9 cellular contexts compared by ENCODE assay signal in the genomic region with DNA sequence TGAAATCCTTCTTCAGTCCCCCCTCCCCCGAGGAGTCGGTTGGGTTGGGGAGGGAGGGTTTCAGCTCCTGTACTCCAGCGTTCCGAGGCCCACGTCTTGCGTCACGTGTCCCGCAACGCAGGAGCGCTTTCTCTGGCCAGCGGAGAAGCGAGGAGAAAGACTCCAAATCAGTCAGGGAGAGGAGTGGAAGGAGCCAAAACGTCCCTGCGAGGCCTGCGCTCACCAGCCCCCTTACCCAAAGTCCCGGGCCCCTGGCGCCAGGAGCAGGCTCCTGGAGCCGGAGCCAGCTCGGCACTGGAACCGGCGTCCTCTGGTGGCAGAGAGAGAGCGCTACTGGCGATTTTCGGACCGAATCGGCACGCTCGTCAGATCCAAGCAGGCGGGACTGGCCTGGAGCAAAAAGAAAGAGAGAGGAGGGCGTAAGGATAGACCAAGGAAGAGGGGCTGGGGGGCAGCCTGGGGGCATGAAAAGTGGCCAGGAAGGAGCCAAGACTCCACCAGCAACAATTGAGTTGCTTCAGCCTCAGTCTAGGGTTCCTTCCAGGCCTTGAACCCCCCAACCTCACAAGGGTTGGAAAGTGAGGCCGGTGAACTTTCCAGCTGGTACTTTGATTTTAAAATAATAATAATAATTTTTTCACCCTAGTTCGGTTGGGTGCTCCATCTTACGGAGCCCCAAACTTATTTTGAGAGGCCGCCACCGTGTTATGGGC. TPM values are rescaled to one million over a fixed set of nuclear protein-coding genes. Genes with fewer than 3 reads are reported as not detected.
DNase-seq lines count a peak whose midpoint lies in the region; ATAC-seq and TF ChIP-seq lines count a peak whose summit lies in the region.
"Had no signal": no experiment of that assay in that cellular context is flagged by ENCODE, and none has a peak within 500 bp of the region (broad histone marks: within the 10 kb centered on the region; RNA-seq: fewer than 3 reads in every experiment).

TSS of gene GNAS (plus strand) at position 158 of the 713 bp plus-strand sequence.

- peak within 1 kb of the TSS; percentile 37 for H3K4me3 ChIP-seq in BJ (ENCODE audit: low read depth, low read length)
- H3K4me3 ChIP-seq in HUES48 (ENCODE audit: low read depth, low read length): peak within 1 kb of the TSS; percentile 74
- H3K4me3 ChIP-seq in endodermal cell (ENCODE audit: low read length): peak within 1 kb of the TSS; percentile 93

- DNase-seq in BJ (ENCODE audit: low read depth) (no peak), endodermal cell (peak; percentile 94), memory B cell (ENCODE audit: low spot score in 2 of 2) (peak in 1 of 2 donors; percentile 50)
- peak; percentile 63 for DNase-seq in activated CD4-positive, alpha-beta memory T cell treated with anti-CD3 and anti-CD28 coated beads, Interleukin-2, amount 10 ng/mL, durations not matched to agents 7 days and 5 days
- DNase-seq in stimulated activated CD8-positive, alpha-beta memory T cell treated with anti-CD3 and anti-CD28 coated beads, Interleukin-4, amount 100 ng/mL, for 48 hours: peak; percentile 73

- H3K9me3 Mint-ChIP-seq in activated CD4-positive, alpha-beta memory T cell treated with anti-CD3 and anti-CD28 coated beads, Interleukin-2, amount 10 ng/mL, durations not matched to agents 7 days and 5 days: no peaks in the 10 kb centered on the region
- H3K9me3 Mint-ChIP-seq in endodermal cell (peaks cover 3% of the 10 kb centered on the region), memory B cell (no peaks in the 10 kb centered on the region)

- H3K9me3 ChIP-seq in HUES48 (ENCODE audit: control insufficient read depth, insufficient read depth, low read length): no peaks in the 10 kb centered on the region
- H3K9me3 ChIP-seq in endodermal cell (ENCODE audit: control insufficient read depth, low read length): no peaks in the 10 kb centered on the region

- peaks cover 42% of the 10 kb centered on the region for H3K4me1 Mint-ChIP-seq in activated CD4-positive, alpha-beta memory T cell treated with anti-CD3 and anti-CD28 coated beads, Interleukin-2, amount 10 ng/mL, durations not matched to agents 7 days and 5 days
- H3K4me1 Mint-ChIP-seq in endodermal cell (peaks cover 13% of the 10 kb centered on the region), memory B cell (peaks cover 21% of the 10 kb centered on the region)

- H3K36me3 Mint-ChIP-seq in activated CD4-positive, alpha-beta memory T cell treated with anti-CD3 and anti-CD28 coated beads, Interleukin-2, amount 10 ng/mL, durations not matched to agents 7 days and 5 days (ENCODE audit: low read depth): no peaks in the 10 kb centered on the region
- H3K36me3 Mint-ChIP-seq in endodermal cell (ENCODE audit: low read depth): peaks cover 10% of the 10 kb centered on the region
- H3K36me3 Mint-ChIP-seq in memory B cell: no peaks in the 10 kb centered on the region

- POLR2A ChIA-PET in BJ (lab: Charles Lee): no interaction called here
- POLR2A ChIA-PET in activated CD4-positive, alpha-beta memory T cell treated with anti-CD3 and anti-CD28 coated beads, Interleukin-2, amount 10 ng/mL, durations not matched to agents 7 days and 5 days (lab: Charles Lee): interaction anchor here (1.0 to 3.3 kb wide), 2 partner anchors 11 to 201 kb away, joined by 3 to 16 read pairs; partner anchors contain the start of gene STX16

- peaks cover 18% of the 10 kb centered on the region for H3K27me3 ChIP-seq in BJ (ENCODE audit: control insufficient read depth, insufficient read depth, low read length)
- H3K27me3 ChIP-seq in HUES48 (ENCODE audit: control insufficient read depth, insufficient read depth, low read length): peaks cover 63% of the 10 kb centered on the region
- H3K27me3 ChIP-seq in endodermal cell (ENCODE audit: control insufficient read depth, insufficient read depth, low read length, poor library complexity, severe bottlenecking): peaks cover 66% of the 10 kb centered on the region

- 20 to 23% methylated on average over 16 to 33 of the region's 35 CpGs for WGBS in endodermal cell (ENCODE audit: insufficient coverage in 1 of 2, insufficient read length in 1 of 2), 2 experiments

- peak; percentile 40 for ATAC-seq in memory B cell (ENCODE audit: low read depth)
- no peak for ATAC-seq in GM18858 (IDR thresholded peaks at IDR 0.05; ENCODE audit: unreplicated experiment)
- no peak for ATAC-seq in HG03521 (IDR thresholded peaks at IDR 0.05; ENCODE audit: unreplicated experiment)

- H3K9ac ChIP-seq in HUES48 (ENCODE audit: low read depth, low read length) (peak within 1 kb of the TSS; percentile 37), endodermal cell (ENCODE audit: extremely low read depth, low read length, poor library complexity, severe bottlenecking) (no peak within 1 kb of the TSS)

- peak within 1 kb of the TSS; percentile 80 for H3K4me3 Mint-ChIP-seq in activated CD4-positive, alpha-beta memory T cell treated with anti-CD3 and anti-CD28 coated beads, Interleukin-2, amount 10 ng/mL, durations not matched to agents 7 days and 5 days
- peak within 1 kb of the TSS; percentile 87 for H3K4me3 Mint-ChIP-seq in endodermal cell
- H3K4me3 Mint-ChIP-seq in memory B cell: peak within 1 kb of the TSS; percentile 89

- CTCF ChIA-PET in BJ (lab: Yijun Ruan, JAX): interaction anchor here (0.5 to 2.2 kb wide), 10 partner anchors 8 to 1256 kb away, joined by 3 to 7 read pairs (median 5); partner anchors contain the start of gene STX16
- CTCF ChIA-PET in activated CD4-positive, alpha-beta memory T cell treated with anti-CD3 and anti-CD28 coated beads, Interleukin-2, amount 10 ng/mL, durations not matched to agents 7 days and 5 days (lab: Charles Lee): interaction anchor here (0.6 to 2.4 kb wide), 6 partner anchors 18 to 205 kb away, joined by 3 to 9 read pairs (median 4); partner anchors contain the start of gene STX16

- H3K27ac Mint-ChIP-seq in activated CD4-positive, alpha-beta memory T cell treated with anti-CD3 and anti-CD28 coated beads, Interleukin-2, amount 10 ng/mL, durations not matched to agents 7 days and 5 days: no peak within 1 kb of the TSS
- H3K27ac Mint-ChIP-seq in endodermal cell: peak within 1 kb of the TSS; percentile 35
- no peak within 1 kb of the TSS for H3K27ac Mint-ChIP-seq in memory B cell

- peak; percentile 78 for TF ChIP-seq CTCF in BJ (IDR thresholded peaks at IDR 0.05; ENCODE audit: insufficient read depth, low read depth, low read length)
- TF ChIP-seq CTCF in endodermal cell (conservative IDR thresholded peaks at IDR 0.05): peak; percentile 86

- no peaks in the 10 kb centered on the region for H3K36me3 ChIP-seq in BJ (ENCODE audit: control insufficient read depth, insufficient read depth, low read length)
- H3K36me3 ChIP-seq in HUES48 (ENCODE audit: control insufficient read depth, insufficient read depth, low read length): peaks cover 15% of the 10 kb centered on the region
- H3K36me3 ChIP-seq in endodermal cell (ENCODE audit: control insufficient read depth, insufficient read depth, low read length): peaks cover 13% of the 10 kb centered on the region

- peaks cover 34% of the 10 kb centered on the region for H3K4me1 ChIP-seq in HUES48 (ENCODE audit: control insufficient read depth, insufficient read depth, low read length)
- H3K4me1 ChIP-seq in endodermal cell (ENCODE audit: control insufficient read depth, insufficient read depth, low read length): no peaks in the 10 kb centered on the region

- H3K27ac ChIP-seq in HUES48 (ENCODE audit: low read depth, low read length) (peak within 1 kb of the TSS; percentile 74), endodermal cell (ENCODE audit: low read depth, low read length) (no peak within 1 kb of the TSS)
- H3K27ac ChIP-seq: HL-60 had no signal

- H3K27me3 Mint-ChIP-seq in activated CD4-positive, alpha-beta memory T cell treated with anti-CD3 and anti-CD28 coated beads, Interleukin-2, amount 10 ng/mL, durations not matched to agents 7 days and 5 days: peaks cover 76% of the 10 kb centered on the region
- H3K27me3 Mint-ChIP-seq in endodermal cell (ENCODE audit: insufficient read depth) (peaks cover 77% of the 10 kb centered on the region), memory B cell (peaks cover 20% of the 10 kb centered on the region)

RNA-seq across cellular contexts. Expression of gene GNAS, which starts in this region (rescaled TPM):
- 1,063 and 1,537 TPM in 2 replicates for polyA plus RNA-seq in BJ (2011; rRNA removed)
- 1,584 and 1,724 TPM in 2 replicates for polyA minus RNA-seq in BJ (2011; rRNA and poly(A)+ RNA removed)
- 100 to 1,000 TPM; 790 to 809 TPM for total RNA-seq in activated CD4-positive, alpha-beta memory T cell treated with anti-CD3 and anti-CD28 coated beads, Interleukin-2, amount 10 ng/mL, durations not matched to agents 7 days and 5 days
- 1,000 to 10,000 TPM; 1,246 to 1,267 TPM for total RNA-seq in endodermal cell
- polyA plus RNA-seq in endodermal cell (2013, experiment 1 of 2): 1,275 TPM
- 1,251 TPM for polyA plus RNA-seq in endodermal cell (2013, experiment 2 of 2)

Comparison
In these comparisons a context has a peak if more than half of its experiments do, and no peak if none do; other contexts are left out.
1. H3K4me3 ChIP-seq: peak in every context shown above with its lines; median percentile 93 in endodermal cell; 74 in HUES48; 37 in BJ.